Comparison of ENCODE assay signal across 11 cellular contexts in genomic region chrX:56782791-56783449, GRCh38. TPM values are rescaled to one million over a fixed set of nuclear protein-coding genes. Genes with fewer than 3 reads are reported as not detected.
DNase-seq lines count a peak whose midpoint lies in the region; ATAC-seq and TF ChIP-seq lines count a peak whose summit lies in the region.
"Had no signal": no experiment of that assay in that cellular context is flagged by ENCODE, and none has a peak within 500 bp of the region (broad histone marks: within the 10 kb centered on the region; RNA-seq: fewer than 3 reads in every experiment).

No MANE protein-coding gene starts in this region.

- intact Hi-C loops in IMR-90 (cut with micrococcal nuclease): no loop called here

- H3K36me3 Mint-ChIP-seq in neural progenitor cell: peaks cover 35% of the 10 kb centered on the region

- H2AK5ac ChIP-seq in IMR-90 (ENCODE audit: low read depth, low read length): no peak overlapping the region

- peak overlapping the region; percentile 43; the same call in 1 of the 2 replicates for H3K4ac ChIP-seq in IMR-90 (ENCODE audit: low read depth, low read length)

- no peak overlapping the region; the same call in 1 of the 2 replicates for H4K5ac ChIP-seq in IMR-90 (ENCODE audit: low read depth, low read length)

- POLR2A ChIA-PET in IMR-90 (lab: Charles Lee; ENCODE audit: unreplicated experiment): no interaction called here

- H3K4me2 ChIP-seq in BLaER1 (peak overlapping the region; percentile 88), IMR-90 (ENCODE audit: low read depth, low read length) (no peak overlapping the region; the same call in 1 of the 2 replicates), neural progenitor cell (no peak overlapping the region)

- no peak overlapping the region for H2BK120ac ChIP-seq in IMR-90 (ENCODE audit: low read depth, low read length)

- no peak overlapping the region for H2BK5ac ChIP-seq in IMR-90 (ENCODE audit: low read depth, low read length, poor library complexity, severe bottlenecking)

- no peaks in the 10 kb centered on the region; the same call in 1 of the 2 replicates for H3K9me1 ChIP-seq in IMR-90 (ENCODE audit: insufficient read depth, low read length)

- H3K27ac ChIP-seq in BLaER1 (peak overlapping the region; percentile 87), IMR-90 (ENCODE audit: insufficient read depth, low read length) (no peak overlapping the region), cingulate gyrus (ENCODE audit: low read depth, low read length) (peak overlapping the region; percentile 97), neural progenitor cell (peak overlapping the region; percentile 63)

- CTCF ChIA-PET in IMR-90 (lab: Yijun Ruan, JAX): no interaction called here

- no peak overlapping the region for H3K27ac Mint-ChIP-seq in neural progenitor cell

- no peak overlapping the region for H3K56ac ChIP-seq in IMR-90 (ENCODE audit: extremely low read depth, insufficient read depth, low read length)

- ATAC-seq in IMR-90 (ENCODE audit: low read depth): no peak
- no peak for ATAC-seq in HG03039 (IDR thresholded peaks at IDR 0.05; ENCODE audit: unreplicated experiment)
- ATAC-seq in HG02588 (IDR thresholded peaks at IDR 0.05; ENCODE audit: unreplicated experiment): no peak
- no peak for ATAC-seq in HG02884 (IDR thresholded peaks at IDR 0.05; ENCODE audit: unreplicated experiment)
- ATAC-seq: gastrocnemius medialis had no signal

- H3K14ac ChIP-seq in IMR-90 (replicated peaks; ENCODE audit: low read depth, low read length): no peak overlapping the region

- peak overlapping the region; percentile 61 for H3K4me3 ChIP-seq in BLaER1
- H3K4me3 ChIP-seq in IMR-90 (ENCODE audit: insufficient read depth, low read depth, low read length): no peak overlapping the region; the same call in 1 of the 2 replicates
- no peak overlapping the region for H3K4me3 ChIP-seq in neural progenitor cell

- H3K4me1 Mint-ChIP-seq in neural progenitor cell: no peaks in the 10 kb centered on the region

- peaks cover 33% of the 10 kb centered on the region for H3K9me3 Mint-ChIP-seq in neural progenitor cell
- H3K9me3 Mint-ChIP-seq: T-helper 1 cell treated with Interleukin-12 subunit alpha and Interleukin-12 subunit beta and Interleukin-4 antibody, amounts not matched to agents 30 μg/mL and 1 μg/mL, for 36 hours had no signal

- no peaks in the 10 kb centered on the region for H3K79me2 ChIP-seq in neural progenitor cell (ENCODE audit: low read depth)

- H3K18ac ChIP-seq in IMR-90 (ENCODE audit: low read depth, low read length): no peak overlapping the region; the same call in 1 of the 2 replicates

- no TSS peak for BruUV-seq in IMR-90 (replicated peaks; lab: Mats Ljungman, UMichigan)

- dilution Hi-C loops in IMR-90 (cut with HindIII; ENCODE audit: low sequenced_read_pairs, unreplicated experiment): no loop called here

- H4K20me1 ChIP-seq in BLaER1 (no peaks in the 10 kb centered on the region), IMR-90 (ENCODE audit: insufficient read depth, low read length) (no peaks in the 10 kb centered on the region; the same call in 1 of the 2 replicates), neural progenitor cell (ENCODE audit: low read depth) (no peaks in the 10 kb centered on the region)

- H3K4me1 ChIP-seq in BLaER1: peaks cover 39% of the 10 kb centered on the region
- H3K4me1 ChIP-seq in IMR-90 (ENCODE audit: control insufficient read depth, insufficient read depth, low read length): no peaks in the 10 kb centered on the region
- H3K4me1 ChIP-seq in neural progenitor cell: peaks cover 6% of the 10 kb centered on the region
- H3K4me1 ChIP-seq: gastrocnemius medialis had no signal

- 75% methylated on average over 4 of the region's 17 CpGs; no CpG with 5 or more reads in 1 of the 2 experiments for WGBS in IMR-90 (ENCODE audit: extremely low coverage in 2 of 2, insufficient read length in 1 of 2), 2 experiments

- peaks cover 7% of the 10 kb centered on the region; the same call in 1 of the 2 replicates for H3K27me3 ChIP-seq in BLaER1
- no peaks in the 10 kb centered on the region for H3K27me3 ChIP-seq in IMR-90 (ENCODE audit: control insufficient read depth, insufficient read depth, low read length)
- no peaks in the 10 kb centered on the region for H3K27me3 ChIP-seq in neural progenitor cell
- H3K27me3 ChIP-seq: gastrocnemius medialis had no signal

- TF ChIP-seq POLR2A in IMR-90 (IDR thresholded peaks at IDR 0.05; ENCODE audit: low read depth, low read length): no peak

- H2BK15ac ChIP-seq in IMR-90 (ENCODE audit: low read depth, low read length): no peak overlapping the region

- no peaks in the 10 kb centered on the region for H3F3A ChIP-seq in neural progenitor cell (ENCODE audit: low read depth)

- H2AFZ ChIP-seq in IMR-90 (replicated peaks; ENCODE audit: low read length, poor library complexity) (peak overlapping the region; percentile 28), neural progenitor cell (replicated peaks) (no peak overlapping the region)

- no peak overlapping the region for H3K23ac ChIP-seq in IMR-90 (ENCODE audit: low read depth, low read length)

- no peak overlapping the region for H2BK20ac ChIP-seq in IMR-90 (ENCODE audit: low read depth, low read length)

- in situ Hi-C loops in IMR-90 (cut with MboI; ENCODE audit: low sequenced_read_pairs): no loop called here

- peaks cover 10% of the 10 kb centered on the region for H3K27me3 Mint-ChIP-seq in neural progenitor cell (ENCODE audit: insufficient read depth, low read depth)

- no peak overlapping the region for H3K4me3 Mint-ChIP-seq in neural progenitor cell

- H4K8ac ChIP-seq in IMR-90 (ENCODE audit: low read depth in 2 of 2, low read length in 2 of 2): peak overlapping the region in 1 of 2 experiments; percentile 70; a peak in 1 of 4 replicates

- no peaks in the 10 kb centered on the region for H3K9me3 ChIP-seq in BLaER1
- H3K9me3 ChIP-seq in IMR-90 (ENCODE audit: control insufficient read depth, insufficient read depth, low read length): no peaks in the 10 kb centered on the region
- H3K9me3 ChIP-seq in neural progenitor cell (ENCODE audit: low read depth): no peaks in the 10 kb centered on the region
- H3K9me3 ChIP-seq: gastrocnemius medialis had no signal

- no peaks in the 10 kb centered on the region for H3K79me1 ChIP-seq in IMR-90 (ENCODE audit: low read depth in 1 of 2, low read length in 2 of 2)

- TF ChIP-seq CTCF in IMR-90 (conservative IDR thresholded peaks at IDR 0.05; ENCODE audit: low read depth, low read length) (no peak), neural progenitor cell (IDR thresholded peaks at IDR 0.05) (no peak)

- H3K9ac ChIP-seq in BLaER1: peak overlapping the region; percentile 77
- H3K9ac ChIP-seq in IMR-90 (ENCODE audit: low read depth, low read length): no peak overlapping the region
- no peak overlapping the region for H3K9ac ChIP-seq in neural progenitor cell

- DNase-seq in IMR-90 (no peak), neural progenitor cell (ENCODE audit: low spot score) (no peak), DMS53 (lab: John Stamatoyannopoulos, UW) (no peak)
- DNase-seq: gastrocnemius medialis, NCI-H1105 treated with DMSO at 0.1 percent for 48 hours had no signal

- no peak for TF ChIP-seq RAD21 in IMR-90 (IDR thresholded peaks at IDR 0.05; ENCODE audit: low read length)

- H4K91ac ChIP-seq in IMR-90 (ENCODE audit: insufficient read depth, low read depth, low read length): no peak overlapping the region

- H2AK9ac ChIP-seq in IMR-90 (replicated peaks; ENCODE audit: low read depth, low read length, poor library complexity): no peak overlapping the region

- peaks cover 24% of the 10 kb centered on the region for H3K36me3 ChIP-seq in BLaER1
- peaks cover 4% of the 10 kb centered on the region; the same call in 1 of the 2 replicates for H3K36me3 ChIP-seq in IMR-90 (ENCODE audit: control insufficient read depth, insufficient read depth, low read length)
- H3K36me3 ChIP-seq in neural progenitor cell: no peaks in the 10 kb centered on the region
- H3K36me3 ChIP-seq: gastrocnemius medialis had no signal

TF ChIP-seq in IMR-90, 13 proteins besides CTCF, POLR2A, EP300 and RAD21:
- TF ChIP-seq FOS (IDR thresholded peaks at IDR 0.05; ENCODE audit: low read depth, low read length) (no peak), CHD1 (IDR thresholded peaks at IDR 0.05; ENCODE audit: low read depth, low read length) (no peak), BHLHE40 (IDR thresholded peaks at IDR 0.05; ENCODE audit: low read depth, low read length) (no peak), MXI1 (IDR thresholded peaks at IDR 0.05; ENCODE audit: borderline replicate concordance, low read depth, low read length) (no peak), RCOR1 (IDR thresholded peaks at IDR 0.05; ENCODE audit: insufficient replicate concordance, low read length) (no peak), SMC3 (IDR thresholded peaks at IDR 0.05; ENCODE audit: low read depth, low read length) (no peak), NFE2L2 (IDR thresholded peaks at IDR 0.05; ENCODE audit: low read depth, low read length) (no peak), MAFK (IDR thresholded peaks at IDR 0.05; ENCODE audit: low read depth, low read length) (no peak), CEBPB (IDR thresholded peaks at IDR 0.05; ENCODE audit: low read depth, low read length) (no peak), ELK1 (IDR thresholded peaks at IDR 0.05; ENCODE audit: borderline replicate concordance, low read depth, low read length) (no peak), MAZ (IDR thresholded peaks at IDR 0.05; ENCODE audit: borderline replicate concordance, low read depth, low read length) (no peak), RFX5 (IDR thresholded peaks at IDR 0.05; ENCODE audit: low read depth, low read length) (no peak), USF2 (IDR thresholded peaks at IDR 0.05; ENCODE audit: low read depth, low read length) (no peak)

RNA-seq across cellular contexts. Expression of gene NBDY, which starts 53.9 kb away (rescaled TPM):
- total RNA-seq in IMR-90 (2012; rRNA removed) (2.5 and 3.2 TPM in 2 replicates), neural progenitor cell (ENCODE audit: low replicate concordance) (12.2 and 19.2 TPM in 2 replicates)
- 61.5 and 64.6 TPM in 2 replicates for polyA plus RNA-seq in IMR-90 (2012; rRNA removed)
- polyA plus RNA-seq in IMR-90 (2012; cell fraction: cytosol; rRNA removed): 18.4 and 26.7 TPM in 2 replicates
- polyA plus RNA-seq in IMR-90 (2012; cell fraction: nucleus; rRNA removed; ENCODE audit: low replicate concordance): 8.0 and 12.8 TPM in 2 replicates
